Comparison of ENCODE assay signal across 19 cellular contexts in genomic region chr15:44222478-44222877, GRCh38. TPM values are rescaled to one million over a fixed set of nuclear protein-coding genes. Genes with fewer than 3 reads are reported as not detected.
DNase-seq lines count a peak whose midpoint lies in the region; ATAC-seq and TF ChIP-seq lines count a peak whose summit lies in the region.
"Had no signal": no experiment of that assay in that cellular context is flagged by ENCODE, and none has a peak within 500 bp of the region (broad histone marks: within the 10 kb centered on the region; RNA-seq: fewer than 3 reads in every experiment).

No MANE protein-coding gene starts in this region.

- H3K9me3 Mint-ChIP-seq in GM23338 (no peaks in the 10 kb centered on the region), endothelial cell (ENCODE audit: unreplicated experiment) (no peaks in the 10 kb centered on the region)
- H3K9me3 Mint-ChIP-seq: T-cell had no signal

- H3K4me3 ChIP-seq in GM23338 (no peak overlapping the region), SK-N-SH (ENCODE audit: low read depth in 2 of 2, low read length in 1 of 2) (no peak overlapping the region)

- 0 out of 2 replicates have a peak overlapping the region, but pooled peaks have one; percentile 8 for H3K27ac ChIP-seq in GM23338 (ENCODE audit: low read depth)
- peak overlapping the region in 1 of 2 experiments; percentile 17; a peak in 1 of 4 replicates for H3K27ac ChIP-seq in SK-N-SH (ENCODE audit: low read depth in 2 of 2, low read length in 1 of 2)
- H3K27ac ChIP-seq: C4-2B, KMS-11 had no signal

- H3K9me2 ChIP-seq in GM23338 (ENCODE audit: insufficient read depth) (no peaks in the 10 kb centered on the region), SK-N-SH (no peaks in the 10 kb centered on the region)

- no peak overlapping the region for H3K9ac ChIP-seq in SK-N-SH
- H3K9ac ChIP-seq: KMS-11 had no signal

- H3K4me1 ChIP-seq in GM23338 (ENCODE audit: insufficient read depth) (0 out of 2 replicates have a peak, but pooled peaks cover 4% of the 10 kb centered on the region), SK-N-SH (ENCODE audit: control insufficient read depth in 1 of 2, insufficient read depth in 2 of 2, low read depth in 1 of 2, low read length in 1 of 2) (peaks cover 0 to 4% of the 10 kb centered on the region in 2 experiments; a peak in 2 of 4 replicates)

- H3K4me1 Mint-ChIP-seq in GM23338 (peaks cover 13% of the 10 kb centered on the region; the same call in 2 of the 3 replicates), endothelial cell (ENCODE audit: unreplicated experiment) (peaks cover 11% of the 10 kb centered on the region)

- ATAC-seq in GM23338 (no peak), HG03025 (IDR thresholded peaks at IDR 0.05; ENCODE audit: low FRiP score, unreplicated experiment) (no peak)
- ATAC-seq: Right ventricle myocardium inferior, T-cell had no signal

- H3K36me3 ChIP-seq in GM23338 (ENCODE audit: insufficient read depth) (no peaks in the 10 kb centered on the region), SK-N-SH (replicated peaks in 1 of 2; ENCODE audit: control insufficient read depth in 1 of 2, insufficient read depth in 2 of 2, low read length in 1 of 2) (no peaks in the 10 kb centered on the region)

- DNase-seq in GM23338 (ENCODE audit: low spot score) (no peak), SK-N-SH (no peak), endothelial cell (ENCODE audit: low spot score) (no peak), renal cortical epithelial cell (ENCODE audit: low read depth) (peak; percentile 7), DMS79 (lab: John Stamatoyannopoulos, UW) (no peak), SKM-1 (lab: John Stamatoyannopoulos, UW; ENCODE audit: unreplicated experiment) (no peak)
- DNase-seq: AML-193; DND-41; NCI-H1417 treated with DMSO at 0.1 percent for 48 hours; NCI-H2029; NCI-H2171 treated with DMSO at 0.1 percent for 48 hours; NCI-H446; NCI-H69; NK-92 treated with Interleukin-12 subunit alpha and Interleukin-12 subunit beta, amount 100 ng/mL, for 24 hours; T-cell had no signal

- TF ChIP-seq CTCF in GM23338 (conservative IDR thresholded peaks at IDR 0.05; ENCODE audit: low read depth in 2 of 2) (no peak), SK-N-SH (IDR thresholded peaks at IDR 0.05) (no peak), endothelial cell (IDR thresholded peaks at IDR 0.05; ENCODE audit: unreplicated experiment) (no peak)

- H4K20me1 ChIP-seq in GM23338 (replicated peaks; ENCODE audit: insufficient read depth) (no peaks in the 10 kb centered on the region), SK-N-SH (ENCODE audit: insufficient read depth) (no peaks in the 10 kb centered on the region)

- no peaks in the 10 kb centered on the region for H3K27me3 Mint-ChIP-seq in GM23338 (ENCODE audit: insufficient read depth, low read depth, poor library complexity)
- peaks cover 2% of the 10 kb centered on the region for H3K27me3 Mint-ChIP-seq in endothelial cell (ENCODE audit: unreplicated experiment)

- no peak overlapping the region for H2AFZ ChIP-seq in GM23338
- H2AFZ ChIP-seq in SK-N-SH (ENCODE audit: low read depth): peak overlapping the region; percentile 75; the same call in 1 of the 2 replicates

- TF ChIP-seq RAD21 in SK-N-SH (IDR thresholded peaks at IDR 0.05; ENCODE audit: low read length): no peak

- no peaks in the 10 kb centered on the region for H3K9me3 ChIP-seq in SK-N-SH

- no peaks in the 10 kb centered on the region for H3K27me3 ChIP-seq in GM23338 (ENCODE audit: insufficient read depth)
- H3K27me3 ChIP-seq in SK-N-SH (ENCODE audit: insufficient read depth): no peaks in the 10 kb centered on the region

- CTCF ChIA-PET in SK-N-SH (lab: Yijun Ruan, JAX): interaction anchor here (0.7 to 0.8 kb wide), 2 partner anchors 318 to 350 kb away, joined by 3 read pairs; no protein-coding TSS in a partner anchor

- no peak for TF ChIP-seq EP300 in SK-N-SH (IDR thresholded peaks at IDR 0.05; ENCODE audit: borderline replicate concordance in 1 of 2, low read depth in 1 of 2, low read length in 1 of 2)

- H3K27ac Mint-ChIP-seq in GM23338 (no peak overlapping the region), endothelial cell (ENCODE audit: unreplicated experiment) (peak overlapping the region; percentile 88)
- H3K27ac Mint-ChIP-seq: T-cell had no signal

- H3K79me2 ChIP-seq in GM23338 (replicated peaks; ENCODE audit: insufficient read depth): no peaks in the 10 kb centered on the region
- H3K79me2 ChIP-seq in SK-N-SH (ENCODE audit: insufficient read depth): no peaks in the 10 kb centered on the region

- H3K36me3 Mint-ChIP-seq in GM23338 (ENCODE audit: low read depth) (no peaks in the 10 kb centered on the region), endothelial cell (ENCODE audit: low read depth, unreplicated experiment) (no peaks in the 10 kb centered on the region)
- H3K36me3 Mint-ChIP-seq: T-cell had no signal

- H3K4me3 Mint-ChIP-seq in GM23338: no peak overlapping the region
- no peak overlapping the region for H3K4me3 Mint-ChIP-seq in endothelial cell (ENCODE audit: unreplicated experiment)
- H3K4me3 Mint-ChIP-seq: T-cell had no signal

- POLR2A ChIA-PET in SK-N-SH (lab: Yijun Ruan, JAX): no interaction called here

- 9% methylated on average over 1 of the region's 1 CpG for WGBS in SK-N-SH (ENCODE audit: low lambda C conversion rate)

- no peaks in the 10 kb centered on the region for H3F3A ChIP-seq in GM23338 (replicated peaks; ENCODE audit: low read depth)
- H3F3A ChIP-seq in SK-N-SH (replicated peaks; ENCODE audit: insufficient read depth): peaks cover 9% of the 10 kb centered on the region

- H3K4me2 ChIP-seq in GM23338: no peak overlapping the region
- 0 out of 2 replicates have a peak overlapping the region, but pooled peaks have one; percentile 8 for H3K4me2 ChIP-seq in SK-N-SH
- H3K4me2 ChIP-seq: KMS-11 had no signal

TF ChIP-seq in GM23338, 12 proteins besides CTCF, POLR2A, EP300 and RAD21 (continues in another document):
- TF ChIP-seq CREB1 (CRISPR knock-in tag; IDR thresholded peaks at IDR 0.05; ENCODE audit: low read depth) (no peak), ZNF114 (CRISPR knock-in tag; IDR thresholded peaks at IDR 0.05) (no peak), NANOG (IDR thresholded peaks at IDR 0.05; ENCODE audit: borderline replicate concordance) (no peak)

TF ChIP-seq in SK-N-SH, 30 proteins besides CTCF, POLR2A, EP300 and RAD21:
- TF ChIP-seq TCF12 (IDR thresholded peaks at IDR 0.05) (no peak), RCOR1 (IDR thresholded peaks at IDR 0.05; ENCODE audit: low read length) (no peak), EZH2phosphoT487 (IDR thresholded peaks at IDR 0.05; ENCODE audit: borderline replicate concordance, low read depth) (no peak), FOXJ3 (CRISPR knock-in tag; IDR thresholded peaks at IDR 0.05) (no peak), SIN3A (IDR thresholded peaks at IDR 0.05; ENCODE audit: borderline replicate concordance, low read depth, low read length) (no peak), JUND (IDR thresholded peaks at IDR 0.05) (no peak), CHD2 (IDR thresholded peaks at IDR 0.05; ENCODE audit: low read length, partially characterized antibody) (no peak), ELF1 (IDR thresholded peaks at IDR 0.05) (no peak), ZBTB33 (IDR thresholded peaks at IDR 0.05; ENCODE audit: borderline replicate concordance, low read depth) (no peak), MAX (IDR thresholded peaks at IDR 0.05; ENCODE audit: low read depth) (no peak), YY1 (IDR thresholded peaks at IDR 0.05; ENCODE audit: low read depth) (no peak)

RNA-seq across cellular contexts. Expression of gene FRMD5, which starts 27.4 kb away (rescaled TPM):
- total RNA-seq in GM23338 (2014; rRNA removed; shearing (Covaris generic)): 10.1 and 17.3 TPM in 2 replicates
- 4.4 and 5.9 TPM in 2 replicates for polyA plus RNA-seq in GM23338 (2016; fragmentation: Nextera tagmentation; extraction: Ambion mirVana)
- polyA plus RNA-seq in SK-N-SH (2012; rRNA removed): 24.8 and 26.7 TPM in 2 replicates
- polyA plus RNA-seq in SK-N-SH (2012; cell fraction: cytosol; rRNA removed): 19.0 and 20.1 TPM in 2 replicates
- 67.5 and 78.1 TPM in 2 replicates for polyA plus RNA-seq in SK-N-SH (2012; cell fraction: nucleus; rRNA removed)
- total RNA-seq in endothelial cell (ENCODE audit: unreplicated experiment): 0.54 TPM
- 4.3 and 4.9 TPM in 2 replicates for total RNA-seq in renal cortical epithelial cell
